In genomic region chr16:89422527-89422904, GRCh38 we compare ENCODE assay signal across 8 cellular contexts.
DNase-seq lines count a peak whose midpoint lies in the region; ATAC-seq lines count a peak whose summit lies in the region.

No MANE protein-coding gene starts in this region.

- H3K9me3 Mint-ChIP-seq in activated CD8-positive, alpha-beta memory T cell treated with anti-CD3 and anti-CD28 coated beads, Interleukin-2, amount 10 ng/mL, durations not matched to agents 7 days and 5 days (ENCODE audit: low read depth) = no peaks in the 10 kb centered on the region

- H3K27ac Mint-ChIP-seq in activated CD8-positive, alpha-beta memory T cell treated with anti-CD3 and anti-CD28 coated beads, Interleukin-2, amount 10 ng/mL, durations not matched to agents 7 days and 5 days = peak overlapping the region; percentile 84

- ATAC-seq in Right ventricle myocardium inferior = peak; percentile 30
- ATAC-seq in HG03108 (IDR thresholded peaks at IDR 0.05; ENCODE audit: unreplicated experiment) = peak; percentile 69
- ATAC-seq in activated CD8-positive, alpha-beta memory T cell treated with anti-CD3 and anti-CD28 coated beads, Interleukin-2, amount 10 ng/mL, durations not matched to agents 7 days and 5 days = peak; percentile 65

- intact Hi-C loops in Right ventricle myocardium inferior (cut with DNase I) = no loop called here
- intact Hi-C loops in cardiac septum (cut with DNase I) = no loop called here

- peaks cover 83% of the 10 kb centered on the region for H3K4me1 Mint-ChIP-seq in activated CD8-positive, alpha-beta memory T cell treated with anti-CD3 and anti-CD28 coated beads, Interleukin-2, amount 10 ng/mL, durations not matched to agents 7 days and 5 days

- peaks cover 50% of the 10 kb centered on the region for H3K36me3 Mint-ChIP-seq in activated CD8-positive, alpha-beta memory T cell treated with anti-CD3 and anti-CD28 coated beads, Interleukin-2, amount 10 ng/mL, durations not matched to agents 7 days and 5 days

- CTCF ChIA-PET in activated CD8-positive, alpha-beta memory T cell treated with anti-CD3 and anti-CD28 coated beads, Interleukin-2, amount 10 ng/mL, durations not matched to agents 7 days and 5 days (lab: Charles Lee) = interaction anchor here (1.0 to 1.6 kb wide), 5 partner anchors 10 to 65 kb away, joined by 3 to 4 read pairs (median 3); no protein-coding TSS in a partner anchor

- no peaks in the 10 kb centered on the region for H3K27me3 Mint-ChIP-seq in activated CD8-positive, alpha-beta memory T cell treated with anti-CD3 and anti-CD28 coated beads, Interleukin-2, amount 10 ng/mL, durations not matched to agents 7 days and 5 days

- no peak for DNase-seq in Right ventricle myocardium inferior (ENCODE audit: missing footprints)
- no peak for DNase-seq in cardiac septum (ENCODE audit: low spot score)
- DNase-seq in activated CD8-positive, alpha-beta memory T cell treated with anti-CD3 and anti-CD28 coated beads, Interleukin-2, amount 10 ng/mL, durations not matched to agents 7 days and 5 days = peak; percentile 71
- peak; percentile 67 for DNase-seq in medulla oblongata (ENCODE audit: extremely low spot score)
- DNase-seq in 8988T = no peak
- no peak for DNase-seq in NCI-H524 (lab: John Stamatoyannopoulos, UW)
- no peak for DNase-seq in NCI-H2081 (lab: John Stamatoyannopoulos, UW)

- H3K4me3 Mint-ChIP-seq in activated CD8-positive, alpha-beta memory T cell treated with anti-CD3 and anti-CD28 coated beads, Interleukin-2, amount 10 ng/mL, durations not matched to agents 7 days and 5 days = peak overlapping the region; percentile 46

Comparison
In these comparisons a context has a peak if more than half of its experiments do, and no peak if none do; other contexts are left out.
1. DNase-seq: peak in activated CD8-positive, alpha-beta memory T cell treated with anti-CD3 and anti-CD28 coated beads, Interleukin-2, amount 10 ng/mL, durations not matched to agents 7 days and 5 days (single experiment) and medulla oblongata (single experiment); none in Right ventricle myocardium inferior (single experiment), cardiac septum (single experiment), 8988T (single experiment), NCI-H524 (0 of 2) and NCI-H2081 (0 of 2).
2. Peak in every context shown above with its lines, with median percentiles within 50 percentile points of each other: ATAC-seq.